Comparison of ENCODE assay signal across 12 cellular contexts in genomic region chr18:75464356-75464755, GRCh38. TPM values are rescaled to one million over a fixed set of nuclear protein-coding genes. Genes with fewer than 3 reads are reported as not detected.
"Had no signal": no experiment of that assay in that cellular context is flagged by ENCODE, and none has a peak within 500 bp of the region (broad histone marks: within the 10 kb centered on the region; RNA-seq: fewer than 3 reads in every experiment).

No MANE protein-coding gene starts in this region.

- H3K9me3 Mint-ChIP-seq: GM23338, HFFc6 had no signal

- H2AFZ ChIP-seq: GM23248, GM23338 had no signal

- ATAC-seq: GM23338, HCT116 had no signal

- H3K4me1 Mint-ChIP-seq: GM23338, H9 had no signal

- DNase-seq: GM23248, GOT3, H7, H9, HCEC 1CT, HFFc6 had no signal

- H3K9me3 ChIP-seq: HAP-1 had no signal

- FAIRE-seq: H1, H54 had no signal

- H3K27ac Mint-ChIP-seq: GM23338, H9, HFFc6 had no signal

- H3K27ac ChIP-seq: GM23248 had no signal

- H3K4me2 ChIP-seq: GM23338 had no signal

- H3K4me1 ChIP-seq: HAP-1 had no signal

- H3K9ac ChIP-seq: GM23248 had no signal

- H3K36me3 ChIP-seq: HAP-1 had no signal

- H3K4me3 Mint-ChIP-seq: GM23338, H9, HFFc6 had no signal

- H3K4me3 ChIP-seq: GM23248, GM23338, HAP-1 had no signal

RNA-seq across cellular contexts. Expression of gene SMIM21, which starts 36.9 kb away (rescaled TPM):
- total RNA-seq: GM23248, GM23338, H1, H4, H7, H9, HFFc6 had no signal
- polyA plus RNA-seq: GM23248, GM23338, H1 had no signal
